ENCODE assay signal across 10 cellular contexts in the genomic region with DNA sequence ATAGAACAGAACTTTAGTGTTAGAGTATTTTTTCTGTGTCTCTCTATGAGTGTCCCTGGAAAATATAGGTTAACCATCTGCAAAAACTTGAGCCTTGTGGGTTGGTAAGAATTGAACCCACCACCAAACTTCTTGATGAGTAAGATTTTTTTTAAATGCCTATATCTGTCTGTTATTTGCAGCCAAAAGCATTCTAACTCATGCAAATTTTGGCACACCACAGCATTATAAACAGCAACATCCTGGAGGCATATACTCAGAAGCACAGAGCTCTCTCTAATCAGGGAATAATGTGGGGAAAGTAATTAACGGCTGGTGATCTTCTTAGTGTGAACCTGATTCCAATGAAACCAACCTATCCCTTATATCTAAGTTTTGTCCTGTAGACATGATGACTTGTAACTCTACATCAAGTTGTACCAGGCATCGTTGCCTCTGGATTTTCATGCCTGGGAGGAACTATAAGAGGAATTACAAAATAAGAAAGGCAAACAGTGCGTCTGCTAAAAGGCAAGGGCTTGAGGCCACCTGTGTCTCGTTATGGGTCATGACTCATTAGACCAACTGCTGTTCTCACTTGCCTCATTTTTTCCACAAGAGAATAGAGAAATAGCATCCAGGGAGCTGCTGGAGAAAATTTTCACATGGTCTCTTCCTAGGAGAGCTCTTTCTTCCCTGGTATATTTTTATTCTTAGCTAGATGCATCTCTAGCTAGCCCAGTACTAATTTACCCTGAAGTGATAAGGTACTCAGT.
DNase-seq lines count a peak whose midpoint lies in the region; ATAC-seq and TF ChIP-seq lines count a peak whose summit lies in the region.
"Had no signal": no experiment of that assay in that cellular context is flagged by ENCODE, and none has a peak within 500 bp of the region (broad histone marks: within the 10 kb centered on the region; RNA-seq: fewer than 3 reads in every experiment).

No MANE protein-coding gene starts in this region.

- H3K9me3 ChIP-seq in endodermal cell (ENCODE audit: control insufficient read depth, low read length): no peaks in the 10 kb centered on the region

- H3K27me3 ChIP-seq in endodermal cell (ENCODE audit: control insufficient read depth, insufficient read depth, low read length, poor library complexity, severe bottlenecking): no peaks in the 10 kb centered on the region

- H3K36me3 Mint-ChIP-seq in osteocyte (ENCODE audit: unreplicated experiment) (peaks cover 12% of the 10 kb centered on the region), endothelial cell (ENCODE audit: low read depth, unreplicated experiment) (no peaks in the 10 kb centered on the region), endodermal cell (ENCODE audit: low read depth) (no peaks in the 10 kb centered on the region)

- H3K4me3 Mint-ChIP-seq in osteocyte (ENCODE audit: unreplicated experiment) (peak overlapping the region; percentile 12), endothelial cell (ENCODE audit: unreplicated experiment) (no peak overlapping the region), endodermal cell (no peak overlapping the region)

- H3K27ac Mint-ChIP-seq in osteocyte (ENCODE audit: unreplicated experiment) (peak overlapping the region; percentile 91), endothelial cell (ENCODE audit: unreplicated experiment) (no peak overlapping the region), endodermal cell (no peak overlapping the region)

- no peak overlapping the region for H3K4me3 ChIP-seq in endodermal cell (ENCODE audit: low read length)

- TF ChIP-seq CTCF in osteocyte (IDR thresholded peaks at IDR 0.05) (no peak), endothelial cell (IDR thresholded peaks at IDR 0.05; ENCODE audit: unreplicated experiment) (no peak), endodermal cell (conservative IDR thresholded peaks at IDR 0.05) (no peak)

- no peak overlapping the region for H3K27ac ChIP-seq in endodermal cell (ENCODE audit: low read depth, low read length)

- no peaks in the 10 kb centered on the region for H3K27me3 Mint-ChIP-seq in osteocyte (ENCODE audit: unreplicated experiment)
- H3K27me3 Mint-ChIP-seq in endothelial cell (ENCODE audit: unreplicated experiment): peaks cover 3% of the 10 kb centered on the region
- no peaks in the 10 kb centered on the region for H3K27me3 Mint-ChIP-seq in endodermal cell (ENCODE audit: insufficient read depth)

- WGBS in endodermal cell (ENCODE audit: insufficient coverage in 1 of 2, insufficient read length in 1 of 2), 2 experiments: 63 to 80% methylated on average over 3 to 4 of the region's 4 CpGs

- H3K4me1 Mint-ChIP-seq in osteocyte (ENCODE audit: unreplicated experiment) (peaks cover 52% of the 10 kb centered on the region), endothelial cell (ENCODE audit: unreplicated experiment) (no peaks in the 10 kb centered on the region), endodermal cell (peaks cover 9% of the 10 kb centered on the region)

- no peak for ATAC-seq in HG03432 (IDR thresholded peaks at IDR 0.05; ENCODE audit: unreplicated experiment)

- H3K9me3 Mint-ChIP-seq in osteocyte (ENCODE audit: unreplicated experiment) (peaks cover 16% of the 10 kb centered on the region), endothelial cell (ENCODE audit: unreplicated experiment) (no peaks in the 10 kb centered on the region), endodermal cell (no peaks in the 10 kb centered on the region)

- no peaks in the 10 kb centered on the region for H3K36me3 ChIP-seq in endodermal cell (ENCODE audit: control insufficient read depth, insufficient read depth, low read length)

- no peak overlapping the region for H3K9ac ChIP-seq in endodermal cell (ENCODE audit: extremely low read depth, low read length, poor library complexity, severe bottlenecking)

- DNase-seq in ELR (ENCODE audit: low read depth) (peak; percentile 52), NCI-H69 (lab: John Stamatoyannopoulos, UW) (peak; percentile 6), fibroblast of gingiva (ENCODE audit: low read depth) (peak; percentile 96), osteocyte (ENCODE audit: extremely low spot score, unreplicated experiment) (no peak), endothelial cell (ENCODE audit: low spot score) (no peak), endodermal cell (no peak), HK-2 (ENCODE audit: unreplicated experiment) (no peak)
- DNase-seq: NCI-H1092, T-helper 2 cell had no signal

- no peaks in the 10 kb centered on the region for H3K4me1 ChIP-seq in endodermal cell (ENCODE audit: control insufficient read depth, insufficient read depth, low read length)

Comparison
In these comparisons a context has a peak if more than half of its experiments do, and no peak if none do; other contexts are left out.
1. DNase-seq: peak in ELR (single experiment), NCI-H69 (single experiment) and fibroblast of gingiva (single experiment); none in osteocyte (single experiment), endothelial cell (single experiment), endodermal cell (single experiment) and HK-2 (single experiment).